In the genomic region with DNA sequence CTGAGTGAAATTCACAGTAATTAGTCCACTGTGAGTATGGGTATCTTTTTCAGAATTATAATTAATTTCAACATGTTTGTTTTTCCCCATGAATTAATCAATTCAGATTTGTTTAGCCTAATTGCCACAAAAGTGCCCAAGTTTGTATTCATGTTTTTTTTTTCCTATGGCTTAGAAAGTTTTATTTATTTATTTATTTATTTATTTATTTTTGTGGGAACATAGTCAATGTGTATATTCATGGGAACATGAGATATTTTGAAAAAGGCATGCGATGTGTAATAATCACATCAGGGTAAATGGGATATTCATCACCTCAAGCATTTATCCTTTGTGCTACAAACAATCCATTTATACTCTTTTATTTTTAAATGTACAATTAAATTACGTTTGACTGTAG, we compare ENCODE assay signal across 29 cellular contexts.
"Had no signal": no experiment of that assay in that cellular context is flagged by ENCODE, and none has a peak within 500 bp of the region (broad histone marks: within the 10 kb centered on the region; RNA-seq: fewer than 3 reads in every experiment).

No MANE protein-coding gene starts in this region.

- DNase-seq: natural killer cell; occipital lobe; ovary; posterior cingulate gyrus; psoas muscle; right cardiac atrium; right lobe of liver; sigmoid colon; small intestine; stimulated activated CD4-positive, alpha-beta T cell treated with anti-CD3 and anti-CD28 coated beads, Interleukin-15, amount 100 ng/mL, for 24 hours; stimulated activated CD4-positive, alpha-beta T cell treated with anti-CD3 and anti-CD28 coated beads, Interleukin-2, amount 100 ng/mL, for 24 hours; stimulated activated CD4-positive, alpha-beta T cell treated with anti-CD3 and anti-CD28 coated beads, Interleukin-2, amount 100 ng/mL, for 48 hours; stimulated activated CD4-positive, alpha-beta T cell treated with anti-CD3 and anti-CD28 coated beads, Interleukin-4, amount 100 ng/mL, for 24 hours; stimulated activated naive CD4-positive, alpha-beta T cell; stimulated activated naive CD8-positive, alpha-beta T cell treated with anti-CD3 and anti-CD28 coated beads, Interleukin-15, amount 100 ng/mL, for 72 hours; stimulated activated naive CD8-positive, alpha-beta T cell treated with anti-CD3 and anti-CD28 coated beads, Interleukin-15, Interleukin-2, amounts not matched to agents 100 U/mL and 50 U/mL, for 24 hours; substantia nigra; testis; tibial artery; transverse colon; upper lobe of right lung; uterus had no signal

- H3K4me1 Mint-ChIP-seq: natural killer cell; nephron; stimulated activated memory B cell treated with anti-CD40 and anti-IgM and Interleukin-4, amounts not matched to agents 10 μg/mL and 1 μg/mL and 100 μg/mL, for 72 hours; stimulated activated naive CD8-positive, alpha-beta T cell treated with anti-CD3 and anti-CD28 coated beads, Interleukin-15, amount 100 ng/mL, for 72 hours had no signal

- H3K9me3 ChIP-seq: psoas muscle, right lobe of liver, sigmoid colon, suprapubic skin, testis, transverse colon, upper lobe of right lung, uterus had no signal

- H3K27ac Mint-ChIP-seq: natural killer cell; nephron; neural progenitor cell; progenitor cell of endocrine pancreas; stimulated activated memory B cell treated with anti-CD40 and anti-IgM and Interleukin-4, amounts not matched to agents 10 μg/mL and 1 μg/mL and 100 μg/mL, for 72 hours; stimulated activated naive CD8-positive, alpha-beta T cell treated with anti-CD3 and anti-CD28 coated beads, Interleukin-15, amount 100 ng/mL, for 72 hours; type B pancreatic cell had no signal

- H3K9me3 Mint-ChIP-seq: nephron; stimulated activated memory B cell treated with anti-CD40 and anti-IgM and Interleukin-4, amounts not matched to agents 10 μg/mL and 1 μg/mL and 100 μg/mL, for 72 hours; stimulated activated naive CD8-positive, alpha-beta T cell treated with anti-CD3 and anti-CD28 coated beads, Interleukin-15, amount 100 ng/mL, for 72 hours; type B pancreatic cell had no signal

- H3K36me3 ChIP-seq: ovary, right lobe of liver, sigmoid colon, suprapubic skin, tibial artery, transverse colon, upper lobe of right lung, uterus had no signal

- H3K4me3 Mint-ChIP-seq: natural killer cell; nephron; neural progenitor cell; stimulated activated memory B cell treated with anti-CD40 and anti-IgM and Interleukin-4, amounts not matched to agents 10 μg/mL and 1 μg/mL and 100 μg/mL, for 72 hours; stimulated activated naive CD8-positive, alpha-beta T cell treated with anti-CD3 and anti-CD28 coated beads, Interleukin-15, amount 100 ng/mL, for 72 hours; type B pancreatic cell had no signal

- H3K36me3 Mint-ChIP-seq: stimulated activated memory B cell treated with anti-CD40 and anti-IgM and Interleukin-4, amounts not matched to agents 10 μg/mL and 1 μg/mL and 100 μg/mL, for 72 hours; type B pancreatic cell had no signal

- H3K4me1 ChIP-seq: parathyroid adenoma, psoas muscle, right lobe of liver, sigmoid colon, suprapubic skin, testis, tibial artery, transverse colon, upper lobe of right lung, uterus had no signal

- H3K4me3 ChIP-seq: neural progenitor cell, ovary, psoas muscle, right lobe of liver, sigmoid colon, suprapubic skin, testis, tibial artery, transverse colon, upper lobe of right lung, uterus had no signal

- ATAC-seq: natural killer cell; psoas muscle; right cardiac atrium; right lobe of liver; stimulated activated memory B cell treated with anti-CD40 and anti-IgM and Interleukin-4, amounts not matched to agents 10 μg/mL and 1 μg/mL and 100 μg/mL, for 72 hours; stimulated activated naive CD8-positive, alpha-beta T cell treated with anti-CD3 and anti-CD28 coated beads, Interleukin-15, amount 100 ng/mL, for 72 hours; stimulated activated naive CD8-positive, alpha-beta T cell treated with anti-CD3 and anti-CD28 coated beads, Interleukin-15, Interleukin-2, amounts not matched to agents 100 U/mL and 50 U/mL, for 24 hours; upper lobe of right lung had no signal

- H3K27ac ChIP-seq: neural progenitor cell, ovary, parathyroid adenoma, psoas muscle, right lobe of liver, sigmoid colon, suprapubic skin, testis, tibial artery, transverse colon, upper lobe of right lung, uterus had no signal
